In genomic region chr11:68257477-68258362, GRCh38 we compare ENCODE assay signal across 8 cellular contexts.
A peak's percentile ranks its signal among the peaks of the same experiment; 100 is the strongest.
DNase-seq lines count a peak whose midpoint lies in the region; ATAC-seq, FAIRE-seq and TF ChIP-seq lines count a peak whose summit lies in the region.

No MANE protein-coding gene starts in this region.

- no peak for FAIRE-seq in H54 (lab: Jason Lieb, UNC)

- peaks cover 5% of the 10 kb centered on the region for H3K36me3 Mint-ChIP-seq in central memory CD8-positive, alpha-beta T cell (ENCODE audit: insufficient read depth)

- H3K4me1 Mint-ChIP-seq in central memory CD8-positive, alpha-beta T cell = peaks cover 5% of the 10 kb centered on the region

- H3K27ac Mint-ChIP-seq in central memory CD8-positive, alpha-beta T cell (ENCODE audit: low read depth) = no peak overlapping the region

- no peak overlapping the region for H3K4me3 Mint-ChIP-seq in central memory CD8-positive, alpha-beta T cell

- TF ChIP-seq CTCF in AG09319 (IDR thresholded peaks at IDR 0.05; ENCODE audit: low read depth, low read length) = peak; percentile 85

- DNase-seq in AG09319 (ENCODE audit: extremely low read depth, low read depth) (peak; percentile 80), H54 (ENCODE audit: insufficient read length, low spot score) (peak; percentile 87), NCI-H345 treated with DMSO at 0.1 percent for 48 hours (lab: John Stamatoyannopoulos, UW; ENCODE audit: unreplicated experiment) (peak; percentile 70), kidney glomerular epithelial cell (lab: John Stamatoyannopoulos, UW) (peak; percentile 69)
- DNase-seq in activated CD4-positive, CD25-positive, alpha-beta regulatory T cell treated with anti-CD3 and anti-CD28 coated beads, Interleukin-2, amount 50 U/mL, for 72 hours = peak; percentile 95
- peak; percentile 87 to 97 for DNase-seq in central memory CD8-positive, alpha-beta T cell (ENCODE audit: low spot score in 2 of 2)
- peak; percentile 87 to 92 for DNase-seq in stimulated activated CD4-positive, alpha-beta T cell treated with anti-CD3 and anti-CD28 coated beads, Interleukin-15, amount 100 ng/mL, for 48 hours (ENCODE audit: low read depth in 2 of 2)

- TF ChIP-seq POLR2A in H54 (IDR thresholded peaks at IDR 0.05; ENCODE audit: low read depth, low read length) = no peak

- peak; percentile 79 for ATAC-seq in central memory CD8-positive, alpha-beta T cell (replicated peaks; ENCODE audit: extremely low read depth, poor library complexity, severe bottlenecking)
- ATAC-seq in GM19351 (IDR thresholded peaks at IDR 0.05; ENCODE audit: unreplicated experiment) = no peak

- no peaks in the 10 kb centered on the region for H3K27me3 Mint-ChIP-seq in central memory CD8-positive, alpha-beta T cell

- H3K9me3 Mint-ChIP-seq in central memory CD8-positive, alpha-beta T cell = no peaks in the 10 kb centered on the region
